ENCODE assay signal across 9 cellular contexts in the genomic region with DNA sequence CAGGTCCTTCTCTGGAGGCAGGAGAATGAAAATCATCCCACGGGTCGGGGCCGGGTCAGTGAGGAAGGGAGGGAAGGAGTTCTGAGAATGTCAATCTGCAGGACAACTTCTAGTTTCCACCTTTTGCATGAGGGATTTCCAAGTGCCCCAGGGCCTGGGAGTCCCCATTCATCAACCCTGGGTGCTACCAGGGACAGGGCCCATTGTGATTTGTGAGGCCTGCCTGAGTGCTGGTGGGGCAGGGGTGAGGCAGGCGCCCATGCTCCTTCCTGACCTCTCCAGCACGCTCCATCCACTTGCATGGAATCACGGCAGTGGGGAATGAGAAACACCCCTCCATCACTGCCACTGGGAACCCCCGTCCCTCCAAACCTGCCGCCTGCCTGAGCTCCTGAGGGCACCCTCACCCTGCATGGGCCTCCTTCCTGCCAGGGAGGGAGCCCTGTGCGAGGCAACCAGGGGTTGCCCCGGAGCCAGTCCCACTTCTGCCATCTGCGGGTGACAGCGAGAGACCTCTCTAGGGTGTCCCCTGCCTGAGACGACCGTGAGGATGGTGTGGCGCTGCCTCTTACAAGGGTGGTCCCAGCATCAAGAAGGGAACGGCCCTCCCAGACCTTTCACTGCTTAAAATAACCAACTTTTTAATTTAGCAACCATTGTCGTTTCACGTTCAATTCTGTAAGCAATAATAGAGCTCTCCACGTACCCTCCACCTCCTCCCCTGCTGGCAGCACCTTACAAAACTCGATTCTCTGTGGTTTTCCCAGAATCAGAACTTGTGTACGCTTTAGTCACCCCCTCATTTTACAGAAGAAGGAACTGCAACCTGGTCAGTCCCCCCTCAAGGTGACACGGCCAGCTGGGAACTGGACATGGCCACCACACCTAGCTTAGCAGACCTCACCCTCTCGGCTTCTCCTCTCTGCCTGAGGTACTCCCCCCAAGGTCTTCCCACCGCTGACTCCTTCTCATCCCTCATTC. TPM values are rescaled to one million over a fixed set of nuclear protein-coding genes. Genes with fewer than 3 reads are reported as not detected.
DNase-seq lines count a peak whose midpoint lies in the region; ATAC-seq, FAIRE-seq and TF ChIP-seq lines count a peak whose summit lies in the region.
"Had no signal": no experiment of that assay in that cellular context is flagged by ENCODE, and none has a peak within 500 bp of the region (broad histone marks: within the 10 kb centered on the region; RNA-seq: fewer than 3 reads in every experiment).

No MANE protein-coding gene starts in this region.

- H3K4me1 Mint-ChIP-seq in naive thymus-derived CD8-positive, alpha-beta T cell: peaks cover 20 to 93% (median 45%) of the 10 kb centered on the region in 4 donors

- DNase-seq in GM12892 (ENCODE audit: insufficient read length) (no peak), activated T-cell treated with anti-CD3 and anti-CD28 coated beads for 1 hour (ENCODE audit: low read depth) (peak; percentile 42), NCI-H82 (lab: John Stamatoyannopoulos, UW) (no peak), epidermal melanocyte (ENCODE audit: insufficient read length, low spot score) (no peak), mesenteric fat pad (ENCODE audit: low spot score) (no peak)
- DNase-seq in naive thymus-derived CD8-positive, alpha-beta T cell: peak; percentile 40 to 87 (median 64)

- no peaks in the 10 kb centered on the region for H3K9me3 Mint-ChIP-seq in naive thymus-derived CD8-positive, alpha-beta T cell
- H3K9me3 Mint-ChIP-seq: activated T-helper 2 cell treated with anti-CD3 and anti-CD28 coated beads, Interferon-gamma antibody, Interleukin-2, Interleukin-4, amounts not matched to agents 10 μg/mL and 5 μg/mL and 100 μg/mL, durations not matched to agents 14 hours and 24 hours and 36 hours had no signal

- no peak for TF ChIP-seq POLR2A in GM12892 (IDR thresholded peaks at IDR 0.05; ENCODE audit: low read depth, low read length)

- peaks cover 0 to 3% (median 0%) of the 10 kb centered on the region in 5 donors for H3K27me3 Mint-ChIP-seq in naive thymus-derived CD8-positive, alpha-beta T cell

- H3K27ac Mint-ChIP-seq in naive thymus-derived CD8-positive, alpha-beta T cell: peak overlapping the region in 8 of 10 donors; percentile 42 to 86 (median 83)
- H3K27ac Mint-ChIP-seq: activated T-helper 2 cell treated with anti-CD3 and anti-CD28 coated beads, Interferon-gamma antibody, Interleukin-2, Interleukin-4, amounts not matched to agents 10 μg/mL and 5 μg/mL and 100 μg/mL, durations not matched to agents 14 hours and 24 hours and 36 hours had no signal

- peak; percentile 77 for FAIRE-seq in GM12892 (lab: Jason Lieb, UNC)

- H3K36me3 Mint-ChIP-seq in naive thymus-derived CD8-positive, alpha-beta T cell: no peaks in the 10 kb centered on the region

- H3K4me3 Mint-ChIP-seq in naive thymus-derived CD8-positive, alpha-beta T cell: peak overlapping the region in 9 of 10 donors; percentile 32 to 72 (median 54)

- POLR2A ChIA-PET in naive thymus-derived CD8-positive, alpha-beta T cell (lab: Charles Lee): interaction anchor here (1.0 to 3.7 kb wide), 6 partner anchors 26 to 62 kb away, joined by 3 to 22 read pairs (median 4); a partner anchor contains a TSS

- ATAC-seq in HG02798 (IDR thresholded peaks at IDR 0.05; ENCODE audit: poor library complexity, unreplicated experiment) (peak; percentile 25), GM21367 (IDR thresholded peaks at IDR 0.05; ENCODE audit: unreplicated experiment) (no peak)
- ATAC-seq in naive thymus-derived CD8-positive, alpha-beta T cell: peak; percentile 97 to 99

RNA-seq across cellular contexts. Expression of a gene that starts 28.6 kb away (rescaled TPM):
- 0.78 TPM for polyA plus RNA-seq in GM12892 (2012; ENCODE audit: missing spikeins)
- 10 to 100 TPM; 12.2 to 14.3 TPM for total RNA-seq in naive thymus-derived CD8-positive, alpha-beta T cell
- polyA plus RNA-seq in naive thymus-derived CD8-positive, alpha-beta T cell: 1 to 10 TPM; 1.6 to 5.0 (median 3.5) TPM
- 90.0 TPM for total RNA-seq in mesenteric fat pad

Comparison
In these comparisons a context has a peak if more than half of its experiments do, and no peak if none do; other contexts are left out.
1. DNase-seq: peak in activated T-cell treated with anti-CD3 and anti-CD28 coated beads for 1 hour (single experiment) and naive thymus-derived CD8-positive, alpha-beta T cell (10 of 10); none in GM12892 (single experiment), NCI-H82 (single experiment), epidermal melanocyte (single experiment) and mesenteric fat pad (single experiment).